Comparison of ENCODE assay signal across 7 cellular contexts in genomic region chr7:129446896-129447295, GRCh38. TPM values are rescaled to one million over a fixed set of nuclear protein-coding genes. Genes with fewer than 3 reads are reported as not detected.
"Had no signal": no experiment of that assay in that cellular context is flagged by ENCODE, and none has a peak within 500 bp of the region (broad histone marks: within the 10 kb centered on the region; RNA-seq: fewer than 3 reads in every experiment).

No MANE protein-coding gene starts in this region.

RNA-seq across cellular contexts. Expression of gene SMKR1, which starts 55.4 kb away (rescaled TPM):
- total RNA-seq: hepatocyte, left cardiac atrium, left ventricle myocardium inferior, posterior vena cava, right cardiac atrium, smooth muscle cell, urinary bladder had no signal
- polyA plus RNA-seq: smooth muscle cell, urinary bladder had no signal
